In the genomic region with DNA sequence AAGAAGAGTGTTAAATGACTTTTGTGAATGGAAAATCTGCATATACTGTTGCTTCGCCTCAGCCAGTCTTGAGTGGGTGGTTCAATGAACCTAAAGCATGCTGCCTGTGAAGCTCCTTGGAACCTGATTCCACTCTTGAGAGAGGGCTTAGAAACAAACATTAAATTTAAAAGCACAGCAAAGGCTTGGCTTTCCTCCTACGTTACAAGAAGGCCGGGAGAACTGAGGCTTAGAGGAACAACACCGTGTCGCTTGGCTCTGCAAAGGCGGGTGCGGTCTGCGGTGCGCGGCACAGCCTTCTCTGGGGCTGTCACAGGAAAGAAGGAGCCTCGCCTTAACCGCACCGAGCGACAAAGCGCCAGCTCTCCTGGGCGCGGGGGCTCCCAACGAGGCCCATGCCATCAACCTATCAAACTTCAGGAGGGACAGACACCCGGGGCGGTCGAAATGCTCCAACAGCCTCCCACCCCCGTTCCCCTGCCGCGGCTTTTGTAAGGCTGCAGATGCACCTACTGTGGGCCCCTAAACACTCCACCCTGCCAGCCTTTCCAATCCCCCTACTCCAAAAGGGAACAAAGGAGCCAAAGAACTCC, we compare ENCODE assay signal across 8 cellular contexts. TPM values are rescaled to one million over a fixed set of nuclear protein-coding genes. Genes with fewer than 3 reads are reported as not detected.
A peak's percentile ranks its signal among the peaks of the same experiment; 100 is the strongest.
DNase-seq lines count a peak whose midpoint lies in the region; ATAC-seq and TF ChIP-seq lines count a peak whose summit lies in the region.

No MANE protein-coding gene starts in this region.

- no peaks in the 10 kb centered on the region for H3K9me3 ChIP-seq in PC-9 (ENCODE audit: insufficient read depth, low read depth)
- no peaks in the 10 kb centered on the region for H3K9me3 ChIP-seq in neural progenitor cell (ENCODE audit: low read depth)
- H3K9me3 ChIP-seq in subcutaneous abdominal adipose tissue (ENCODE audit: control insufficient read depth in 5 of 5, low read length in 5 of 5): no peaks in the 10 kb centered on the region

- H2AFZ ChIP-seq in PC-9 (peak overlapping the region; percentile 99), neural progenitor cell (replicated peaks) (peak overlapping the region; percentile 65)

- H3K9me2 ChIP-seq in PC-9 (ENCODE audit: insufficient read depth): no peaks in the 10 kb centered on the region

- peak overlapping the region; percentile 98 for H3K4me2 ChIP-seq in PC-9
- peak overlapping the region; percentile 85 for H3K4me2 ChIP-seq in neural progenitor cell

- no peaks in the 10 kb centered on the region for H3K36me3 ChIP-seq in PC-9 (ENCODE audit: low read depth)
- H3K36me3 ChIP-seq in neural progenitor cell: no peaks in the 10 kb centered on the region
- H3K36me3 ChIP-seq in subcutaneous abdominal adipose tissue (ENCODE audit: control insufficient read depth in 5 of 5, insufficient read depth in 5 of 5, low read length in 5 of 5): no peaks in the 10 kb centered on the region

- H3F3A ChIP-seq in PC-9 (ENCODE audit: insufficient read depth, low read depth): peaks cover 8% of the 10 kb centered on the region; the same call in 1 of the 2 replicates
- H3F3A ChIP-seq in neural progenitor cell (ENCODE audit: low read depth): peaks cover 26% of the 10 kb centered on the region

- TF ChIP-seq CTCF in PC-9 (conservative IDR thresholded peaks at IDR 0.05) (no peak), neural progenitor cell (IDR thresholded peaks at IDR 0.05) (no peak)

- no peaks in the 10 kb centered on the region for H3K9me3 Mint-ChIP-seq in neural progenitor cell

- H3K27me3 ChIP-seq in PC-9 (ENCODE audit: insufficient read depth, low read depth): no peaks in the 10 kb centered on the region
- no peaks in the 10 kb centered on the region for H3K27me3 ChIP-seq in neural progenitor cell
- H3K27me3 ChIP-seq in subcutaneous abdominal adipose tissue (ENCODE audit: control insufficient read depth in 5 of 5, insufficient read depth in 4 of 5, low read length in 5 of 5): no peaks in the 10 kb centered on the region

- H3K4me1 Mint-ChIP-seq in neural progenitor cell: peaks cover 32% of the 10 kb centered on the region

- peak overlapping the region; percentile 98 for H3K4me3 Mint-ChIP-seq in neural progenitor cell

- intact Hi-C loops in PC-9 (cut with micrococcal nuclease; ENCODE audit: unreplicated experiment): no loop called here

- peak overlapping the region; percentile 91 for H3K4me3 ChIP-seq in PC-9
- H3K4me3 ChIP-seq in neural progenitor cell: peak overlapping the region; percentile 96
- H3K4me3 ChIP-seq in subcutaneous abdominal adipose tissue (ENCODE audit: low read depth in 1 of 5, low read length in 5 of 5): peak overlapping the region; percentile 80 to 100 (median 95)

- peaks cover 5% of the 10 kb centered on the region for H3K36me3 Mint-ChIP-seq in neural progenitor cell

- ATAC-seq in GM19463 (IDR thresholded peaks at IDR 0.05; ENCODE audit: unreplicated experiment) (peak; percentile 41), HG03575 (IDR thresholded peaks at IDR 0.05; ENCODE audit: extremely low read depth, insufficient number of reproducible peaks, low FRiP score, unreplicated experiment) (peak; percentile 28)

- H3K27ac Mint-ChIP-seq in neural progenitor cell: peak overlapping the region; percentile 89

- H3K9ac ChIP-seq in neural progenitor cell (peak overlapping the region; percentile 80), subcutaneous abdominal adipose tissue (ENCODE audit: low read length in 5 of 5) (peak overlapping the region; percentile 82 to 98 (median 97))

- POLR2A ChIA-PET in PC-9 (lab: Charles Lee; ENCODE audit: unreplicated experiment): interaction anchor here (0.5 to 0.7 kb wide), 4 partner anchors 10 to 1669 kb away, joined by 4 to 6 read pairs (median 4); no protein-coding TSS in a partner anchor

- BruUV-seq in PC-9 (replicated peaks; lab: Mats Ljungman, UMichigan): TSS peak; percentile 56

- peaks cover 48% of the 10 kb centered on the region for H3K79me2 ChIP-seq in PC-9 (ENCODE audit: low read depth)
- peaks cover 52% of the 10 kb centered on the region for H3K79me2 ChIP-seq in neural progenitor cell (ENCODE audit: low read depth)

- no peaks in the 10 kb centered on the region for H3K27me3 Mint-ChIP-seq in neural progenitor cell (ENCODE audit: insufficient read depth, low read depth)

- CTCF ChIA-PET in PC-9 (lab: Charles Lee): no interaction called here

- H3K4me1 ChIP-seq in PC-9 (replicated peaks; ENCODE audit: insufficient read depth): peaks cover 28% of the 10 kb centered on the region; the same call in 1 of the 2 replicates
- H3K4me1 ChIP-seq in neural progenitor cell: peaks cover 31% of the 10 kb centered on the region
- H3K4me1 ChIP-seq in subcutaneous abdominal adipose tissue (ENCODE audit: control insufficient read depth in 5 of 5, insufficient read depth in 5 of 5, low read length in 5 of 5): peaks cover 0 to 40% (median 30%) of the 10 kb centered on the region in 5 donors

- DNase-seq in CD1c-positive myeloid dendritic cell (ENCODE audit: extremely low spot score): peak; percentile 81
- peak in 1 of 2 experiments; percentile 37 for DNase-seq in PC-9
- DNase-seq in activated T-helper 1 cell treated with Interleukin-2 at 50 U/mL for 16 hours (ENCODE audit: low read depth): peak; percentile 74
- DNase-seq in fibroblast of peridontal ligament (ENCODE audit: extremely low read depth): peak; percentile 29
- DNase-seq in neural progenitor cell (ENCODE audit: low spot score): peak; percentile 64

- H4K20me1 ChIP-seq in PC-9 (ENCODE audit: insufficient read depth) (no peaks in the 10 kb centered on the region), neural progenitor cell (ENCODE audit: low read depth) (peaks cover 17% of the 10 kb centered on the region)

- peak overlapping the region; percentile 74 for H3K27ac ChIP-seq in PC-9
- peak overlapping the region; percentile 89 for H3K27ac ChIP-seq in neural progenitor cell
- H3K27ac ChIP-seq in subcutaneous abdominal adipose tissue (ENCODE audit: low read depth, low read length): peak overlapping the region; percentile 96

RNA-seq across cellular contexts. Expression of a gene that starts 0.8 kb away (rescaled TPM):
- total RNA-seq in PC-9 (2021) (53.2 and 66.5 TPM in 2 replicates), neural progenitor cell (ENCODE audit: low replicate concordance) (73.0 and 93.6 TPM in 2 replicates)
